9 cellular contexts compared by ENCODE assay signal in the genomic region with DNA sequence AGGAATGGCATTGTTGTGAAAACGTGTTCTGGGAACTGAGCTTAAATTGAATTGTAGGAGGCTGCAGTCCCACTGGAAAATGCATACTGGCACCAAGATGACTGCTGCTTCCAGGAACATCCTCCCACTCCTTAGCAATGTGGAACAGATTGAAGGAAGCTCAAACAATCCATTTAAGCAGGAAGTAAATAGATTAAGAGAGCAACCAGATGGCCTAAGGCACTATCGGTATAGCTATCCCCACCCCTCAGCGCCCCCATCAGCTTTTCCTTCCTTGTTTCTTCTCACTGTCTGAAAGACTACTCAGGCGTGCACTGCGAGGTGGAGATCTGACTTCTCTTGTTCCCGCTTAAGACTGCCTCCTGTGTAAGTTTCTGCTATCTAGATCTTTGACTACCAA. TPM values are rescaled to one million over a fixed set of nuclear protein-coding genes. Genes with fewer than 3 reads are reported as not detected.
DNase-seq lines count a peak whose midpoint lies in the region; ATAC-seq, FAIRE-seq and TF ChIP-seq lines count a peak whose summit lies in the region.
"Had no signal": no experiment of that assay in that cellular context is flagged by ENCODE, and none has a peak within 500 bp of the region (broad histone marks: within the 10 kb centered on the region; RNA-seq: fewer than 3 reads in every experiment).

No MANE protein-coding gene starts in this region.

- H3K9ac ChIP-seq in SU-DHL-6 (ENCODE audit: low read length), result no peak overlapping the region

- no peak overlapping the region for H3K27ac ChIP-seq in SU-DHL-6 (ENCODE audit: low read depth, low read length)
- H3K27ac ChIP-seq in PC-9, result no peak overlapping the region

- TF ChIP-seq CTCF in SU-DHL-6 (IDR thresholded peaks at IDR 0.05; ENCODE audit: insufficient read depth, low read length, poor library complexity, severe bottlenecking) (no peak), PC-9 (conservative IDR thresholded peaks at IDR 0.05) (no peak)

- H3K9me3 ChIP-seq in SU-DHL-6 (ENCODE audit: insufficient read depth, low read length), result no peaks in the 10 kb centered on the region
- no peaks in the 10 kb centered on the region for H3K9me3 ChIP-seq in PC-9 (ENCODE audit: insufficient read depth, low read depth)

- intact Hi-C loops in left cardiac atrium (cut with DNase I), result no loop called here
- intact Hi-C loops in PC-9 (cut with micrococcal nuclease; ENCODE audit: unreplicated experiment), result loop anchor here (10.0 kb wide), 1 partner anchor 1041 kb away; no protein-coding TSS in a partner anchor

- H3K4me1 ChIP-seq in PC-9 (replicated peaks; ENCODE audit: insufficient read depth), result no peaks in the 10 kb centered on the region

- H3K27me3 ChIP-seq in SU-DHL-6 (ENCODE audit: low read length), result no peaks in the 10 kb centered on the region
- 0 out of 2 replicates have a peak, but pooled peaks cover 6% of the 10 kb centered on the region for H3K27me3 ChIP-seq in PC-9 (ENCODE audit: insufficient read depth, low read depth)

- H3K4me3 ChIP-seq in SU-DHL-6 (ENCODE audit: insufficient read depth, low read length, poor library complexity, severe bottlenecking) (no peak overlapping the region), PC-9 (no peak overlapping the region)

- no peaks in the 10 kb centered on the region for H3K9me2 ChIP-seq in SU-DHL-6 (replicated peaks; ENCODE audit: insufficient read depth, low read length)
- H3K9me2 ChIP-seq in PC-9 (ENCODE audit: insufficient read depth), result no peaks in the 10 kb centered on the region

- BruUV-seq in PC-9 (replicated peaks; lab: Mats Ljungman, UMichigan), result no TSS peak

- peak overlapping the region; percentile 18 for H3K4me2 ChIP-seq in SU-DHL-6 (ENCODE audit: low read depth, low read length, poor library complexity, severe bottlenecking)
- H3K4me2 ChIP-seq in PC-9, result no peak overlapping the region

- CTCF ChIA-PET in PC-9 (lab: Charles Lee), result no interaction called here

- DNase-seq in GM12891 (ENCODE audit: insufficient read length, low spot score) (no peak), left cardiac atrium (peak; percentile 50), retina (peak; percentile 12), RKO (ENCODE audit: low spot score) (no peak), PC-9 (no peak), DMS114 treated with DMSO at 0.1 percent for 48 hours (lab: John Stamatoyannopoulos, UW; ENCODE audit: unreplicated experiment) (no peak)
- DNase-seq: activated effector memory CD4-positive, alpha-beta T cell treated with anti-CD3 and anti-CD28 coated beads, Interleukin-2, amount 50 U/mL, for 16 hours had no signal

- H3F3A ChIP-seq in SU-DHL-6 (ENCODE audit: insufficient read depth) (peaks cover 24% of the 10 kb centered on the region), PC-9 (ENCODE audit: insufficient read depth, low read depth) (no peaks in the 10 kb centered on the region; the same call in 1 of the 2 replicates)

- POLR2A ChIA-PET in PC-9 (lab: Charles Lee; ENCODE audit: unreplicated experiment), result interaction anchor here (0.6 kb wide), 1 partner anchor 528 kb away, joined by 4 read pairs; no protein-coding TSS in a partner anchor

- H4K20me1 ChIP-seq in SU-DHL-6 (ENCODE audit: low read depth, low read length) (no peaks in the 10 kb centered on the region), PC-9 (ENCODE audit: insufficient read depth) (no peaks in the 10 kb centered on the region)

- peak; percentile 62 for FAIRE-seq in GM12891 (lab: Jason Lieb, UNC)

- ATAC-seq in left cardiac atrium (peak; percentile 4 to 27), HG03565 (IDR thresholded peaks at IDR 0.05; ENCODE audit: unreplicated experiment) (no peak)

- H2AFZ ChIP-seq in SU-DHL-6 (ENCODE audit: low read depth, low read length, severe bottlenecking), result no peak overlapping the region
- no peak overlapping the region for H2AFZ ChIP-seq in PC-9

- no peak for TF ChIP-seq POLR2A in GM12891 (IDR thresholded peaks at IDR 0.05; ENCODE audit: low read depth, low read length)

- H3K36me3 ChIP-seq in SU-DHL-6 (ENCODE audit: low read length) (peaks cover 4% of the 10 kb centered on the region), PC-9 (ENCODE audit: low read depth) (no peaks in the 10 kb centered on the region)

- H3K79me2 ChIP-seq in SU-DHL-6 (ENCODE audit: insufficient read depth, low read length), result peaks cover 12% of the 10 kb centered on the region
- H3K79me2 ChIP-seq in PC-9 (ENCODE audit: low read depth), result no peaks in the 10 kb centered on the region

TF ChIP-seq in GM12891, 5 proteins besides CTCF, POLR2A, EP300 and RAD21:
- TF ChIP-seq SPI1 (IDR thresholded peaks at IDR 0.05; ENCODE audit: low read depth, low read length) (no peak), POLR2AphosphoS5 (IDR thresholded peaks at IDR 0.05; ENCODE audit: low read depth, low read length) (no peak), POU2F2 (IDR thresholded peaks at IDR 0.05; ENCODE audit: low read depth, low read length) (no peak), PAX5 (IDR thresholded peaks at IDR 0.05; ENCODE audit: insufficient read depth, low read length, severe bottlenecking) (no peak), TAF1 (IDR thresholded peaks at IDR 0.05; ENCODE audit: low read depth, low read length) (no peak)

RNA-seq across cellular contexts. Expression of gene IFI16, which starts 4.0 kb away (rescaled TPM):
- polyA plus RNA-seq in GM12891 (2012; ENCODE audit: low read depth, missing spikeins), result 164 TPM
- 10 to 100 TPM; 43.7 to 67.7 TPM for total RNA-seq in left cardiac atrium
- total RNA-seq in PC-9 (2021), result 18.5 and 31.3 TPM in 2 replicates

Comparison
In these comparisons a context has a peak if more than half of its experiments do, and no peak if none do; other contexts are left out.
1. DNase-seq: peak in left cardiac atrium (single experiment) and retina (single experiment); none in GM12891 (single experiment), RKO (single experiment), PC-9 (0 of 2) and DMS114 treated with DMSO at 0.1 percent for 48 hours (single experiment).